In genomic region chr4:112881842-112882241, GRCh38 we compare ENCODE assay signal across 15 cellular contexts.
DNase-seq lines count a peak whose midpoint lies in the region; ATAC-seq and TF ChIP-seq lines count a peak whose summit lies in the region.
"Had no signal": no experiment of that assay in that cellular context is flagged by ENCODE, and none has a peak within 500 bp of the region (broad histone marks: within the 10 kb centered on the region; RNA-seq: fewer than 3 reads in every experiment).

No MANE protein-coding gene starts in this region.

- no peak overlapping the region for H2BK5ac ChIP-seq in mesenchymal stem cell (ENCODE audit: low read depth, low read length, poor library complexity, severe bottlenecking)

- no peaks in the 10 kb centered on the region for H3K36me3 ChIP-seq in HUES48 (ENCODE audit: control insufficient read depth, insufficient read depth, low read length)
- no peaks in the 10 kb centered on the region for H3K36me3 ChIP-seq in mesenchymal stem cell (ENCODE audit: control insufficient read depth in 1 of 2, insufficient read depth in 2 of 2, low read depth in 1 of 2, low read length in 2 of 2)
- no peaks in the 10 kb centered on the region for H3K36me3 ChIP-seq in smooth muscle cell (ENCODE audit: low read depth)
- H3K36me3 ChIP-seq: esophagus muscularis mucosa had no signal

- no peak overlapping the region for H4K91ac ChIP-seq in mesenchymal stem cell (ENCODE audit: low read length)

- DNase-seq in WTC11 (ENCODE audit: low spot score) (peak; percentile 21), mesenchymal stem cell (no peak), smooth muscle cell (lab: John Stamatoyannopoulos, UW; ENCODE audit: unreplicated experiment) (no peak), activated gamma-delta T cell treated with Interleukin-2 at 50 U/mL for 16 hours (no peak)
- no peak for DNase-seq in natural killer cell treated with Interleukin-12 subunit alpha and Interleukin-12 subunit beta and Interleukin-15 and Interleukin-18, amount 100 ng/mL, for 72 hours (ENCODE audit: low spot score)
- no peak for DNase-seq in activated T-cell treated with anti-CD3 and anti-CD28 coated beads, Interleukin-2, amount 50 U/mL, for 4 hours
- DNase-seq: activated CD8-positive, alpha-beta memory T cell treated with anti-CD3 and anti-CD28 coated beads, Interleukin-2, amount 50 U/mL, for 4 hours; activated naive CD8-positive, alpha-beta T cell treated with anti-CD3 and anti-CD28 coated beads, Interleukin-2, amount 50 U/mL, for 24 hours; SK-N-SH; stimulated activated naive CD8-positive, alpha-beta T cell treated with anti-CD3 and anti-CD28 coated beads, Interleukin-15, Interleukin-2, amounts not matched to agents 100 U/mL and 50 U/mL, for 24 hours had no signal

- no peaks in the 10 kb centered on the region for H3K27me3 Mint-ChIP-seq in WTC11 (ENCODE audit: low read depth)
- H3K27me3 Mint-ChIP-seq in natural killer cell treated with Interleukin-12 subunit alpha and Interleukin-12 subunit beta and Interleukin-15 and Interleukin-18, amount 100 ng/mL, for 72 hours = peaks cover 0 to 5% of the 10 kb centered on the region in 2 donors
- H3K27me3 Mint-ChIP-seq in activated T-cell treated with anti-CD3 and anti-CD28 coated beads, Interleukin-2, amount 50 U/mL, for 4 hours (ENCODE audit: low read depth) = peaks cover 12% of the 10 kb centered on the region

- no peak overlapping the region for H3K14ac ChIP-seq in mesenchymal stem cell (ENCODE audit: low read length in 2 of 2)

- POLR2A ChIA-PET in WTC11 (lab: Charles Lee) = no interaction called here

- H3K9me3 Mint-ChIP-seq in WTC11 = no peaks in the 10 kb centered on the region
- H3K9me3 Mint-ChIP-seq in natural killer cell treated with Interleukin-12 subunit alpha and Interleukin-12 subunit beta and Interleukin-15 and Interleukin-18, amount 100 ng/mL, for 72 hours = peaks cover 3% of the 10 kb centered on the region
- H3K9me3 Mint-ChIP-seq in activated T-cell treated with anti-CD3 and anti-CD28 coated beads, Interleukin-2, amount 50 U/mL, for 4 hours = no peaks in the 10 kb centered on the region
- H3K9me3 Mint-ChIP-seq: activated naive CD8-positive, alpha-beta T cell treated with anti-CD3 and anti-CD28 coated beads, Interleukin-2, amount 50 U/mL, for 24 hours had no signal

- no peaks in the 10 kb centered on the region for H3K9me3 ChIP-seq in HUES48 (ENCODE audit: control insufficient read depth, insufficient read depth, low read length)
- H3K9me3 ChIP-seq in mesenchymal stem cell (ENCODE audit: control insufficient read depth, low read length) = no peaks in the 10 kb centered on the region
- no peaks in the 10 kb centered on the region for H3K9me3 ChIP-seq in smooth muscle cell (replicated peaks; ENCODE audit: low read depth)
- H3K9me3 ChIP-seq: esophagus muscularis mucosa, SK-N-SH had no signal

- H3K23ac ChIP-seq in mesenchymal stem cell (ENCODE audit: low read length in 2 of 2) = no peak overlapping the region

- H2BK15ac ChIP-seq in mesenchymal stem cell (ENCODE audit: low read depth, poor library complexity, severe bottlenecking) = no peak overlapping the region

- no peaks in the 10 kb centered on the region for H3K79me2 ChIP-seq in smooth muscle cell (ENCODE audit: low read depth)

- no peaks in the 10 kb centered on the region for H3K27me3 ChIP-seq in HUES48 (ENCODE audit: control insufficient read depth, insufficient read depth, low read length)
- H3K27me3 ChIP-seq in mesenchymal stem cell (ENCODE audit: control insufficient read depth in 1 of 2, insufficient read depth in 1 of 2, low read length in 2 of 2) = no peaks in the 10 kb centered on the region
- no peaks in the 10 kb centered on the region for H3K27me3 ChIP-seq in smooth muscle cell (ENCODE audit: low read depth)
- H3K27me3 ChIP-seq: esophagus muscularis mucosa had no signal

- no peak overlapping the region for H3K4me3 Mint-ChIP-seq in WTC11
- H3K4me3 Mint-ChIP-seq in natural killer cell treated with Interleukin-12 subunit alpha and Interleukin-12 subunit beta and Interleukin-15 and Interleukin-18, amount 100 ng/mL, for 72 hours = no peak overlapping the region
- H3K4me3 Mint-ChIP-seq in activated T-cell treated with anti-CD3 and anti-CD28 coated beads, Interleukin-2, amount 50 U/mL, for 4 hours = no peak overlapping the region
- H3K4me3 Mint-ChIP-seq: activated naive CD8-positive, alpha-beta T cell treated with anti-CD3 and anti-CD28 coated beads, Interleukin-2, amount 50 U/mL, for 24 hours had no signal

- H3K36me3 Mint-ChIP-seq in WTC11 = no peaks in the 10 kb centered on the region
- no peaks in the 10 kb centered on the region for H3K36me3 Mint-ChIP-seq in natural killer cell treated with Interleukin-12 subunit alpha and Interleukin-12 subunit beta and Interleukin-15 and Interleukin-18, amount 100 ng/mL, for 72 hours
- no peaks in the 10 kb centered on the region for H3K36me3 Mint-ChIP-seq in activated T-cell treated with anti-CD3 and anti-CD28 coated beads, Interleukin-2, amount 50 U/mL, for 4 hours (ENCODE audit: insufficient read depth)

- no peaks in the 10 kb centered on the region for H3K4me1 ChIP-seq in HUES48 (ENCODE audit: control insufficient read depth, insufficient read depth, low read length)
- H3K4me1 ChIP-seq in mesenchymal stem cell (ENCODE audit: control insufficient read depth, insufficient read depth, low read depth, low read length) = no peaks in the 10 kb centered on the region
- H3K4me1 ChIP-seq in smooth muscle cell (ENCODE audit: low read depth) = peaks cover 30% of the 10 kb centered on the region

- H4K8ac ChIP-seq in mesenchymal stem cell (ENCODE audit: low read length) = no peak overlapping the region

- CTCF ChIA-PET in WTC11 (lab: Charles Lee) = interaction anchor here (1.1 to 1.7 kb wide), 2 partner anchors 56 to 117 kb away, joined by 5 to 6 read pairs; no protein-coding TSS in a partner anchor

- no peak overlapping the region for H2AFZ ChIP-seq in mesenchymal stem cell (ENCODE audit: low read depth, low read length)
- peak overlapping the region; percentile 77 for H2AFZ ChIP-seq in smooth muscle cell (ENCODE audit: low read depth)

- no peak for TF ChIP-seq CTCF in WTC11 (IDR thresholded peaks at IDR 0.05)
- TF ChIP-seq CTCF in smooth muscle cell (IDR thresholded peaks at IDR 0.05; ENCODE audit: borderline replicate concordance, insufficient read depth, poor library complexity, severe bottlenecking) = no peak

- H3K27ac ChIP-seq in HUES48 (ENCODE audit: low read depth, low read length) = peak overlapping the region; percentile 11
- H3K27ac ChIP-seq in mesenchymal stem cell (ENCODE audit: low read length, poor library complexity, severe bottlenecking) = no peak overlapping the region
- no peak overlapping the region for H3K27ac ChIP-seq in smooth muscle cell (ENCODE audit: low read depth)
- H3K27ac ChIP-seq: C4-2B, esophagus muscularis mucosa, VCaP had no signal

- H3K27ac Mint-ChIP-seq in WTC11 = peak overlapping the region; percentile 89
- H3K27ac Mint-ChIP-seq in natural killer cell treated with Interleukin-12 subunit alpha and Interleukin-12 subunit beta and Interleukin-15 and Interleukin-18, amount 100 ng/mL, for 72 hours = no peak overlapping the region
- H3K27ac Mint-ChIP-seq: activated naive CD8-positive, alpha-beta T cell treated with anti-CD3 and anti-CD28 coated beads, Interleukin-2, amount 50 U/mL, for 24 hours had no signal

- H3K4me3 ChIP-seq in HUES48 (ENCODE audit: low read depth, low read length) (no peak overlapping the region), mesenchymal stem cell (ENCODE audit: insufficient read depth in 1 of 2, low read depth in 1 of 2, low read length in 2 of 2) (peak overlapping the region in 1 of 2 experiments; percentile 35), smooth muscle cell (no peak overlapping the region)

- H2AK5ac ChIP-seq in mesenchymal stem cell (ENCODE audit: low read length, severe bottlenecking) = no peak overlapping the region

- H3K4me2 ChIP-seq in mesenchymal stem cell (ENCODE audit: low read length, poor library complexity, severe bottlenecking) (no peak overlapping the region), smooth muscle cell (peak overlapping the region; percentile 77)
- H3K4me2 ChIP-seq: SK-N-SH had no signal

- no peak overlapping the region for H3K9ac ChIP-seq in HUES48 (ENCODE audit: low read depth, low read length)
- H3K9ac ChIP-seq in mesenchymal stem cell (ENCODE audit: low read length) = peak overlapping the region; percentile 56
- H3K9ac ChIP-seq in smooth muscle cell (ENCODE audit: low read depth) = no peak overlapping the region
- H3K9ac ChIP-seq: SK-N-SH had no signal

- peaks cover 3% of the 10 kb centered on the region for H3F3A ChIP-seq in smooth muscle cell (ENCODE audit: low read depth)

- 95% methylated on average over 9 of the region's 12 CpGs for WGBS in mesenchymal stem cell
- WGBS in smooth muscle cell (ENCODE audit: low lambda C conversion rate) = 52% methylated on average over 12 of the region's 12 CpGs

- peaks cover 1% of the 10 kb centered on the region for H3K79me1 ChIP-seq in mesenchymal stem cell (replicated peaks; ENCODE audit: low read length, poor library complexity, severe bottlenecking)

- H4K20me1 ChIP-seq in smooth muscle cell (ENCODE audit: low read depth) = no peaks in the 10 kb centered on the region

- H2BK120ac ChIP-seq in mesenchymal stem cell (ENCODE audit: low read depth, low read length) = no peak overlapping the region

- H2BK12ac ChIP-seq in mesenchymal stem cell (ENCODE audit: low read length in 2 of 2) = no peak overlapping the region

- peaks cover 36% of the 10 kb centered on the region for H3K4me1 Mint-ChIP-seq in WTC11
- no peaks in the 10 kb centered on the region for H3K4me1 Mint-ChIP-seq in natural killer cell treated with Interleukin-12 subunit alpha and Interleukin-12 subunit beta and Interleukin-15 and Interleukin-18, amount 100 ng/mL, for 72 hours (ENCODE audit: low read depth in 2 of 2)
- H3K4me1 Mint-ChIP-seq in activated T-cell treated with anti-CD3 and anti-CD28 coated beads, Interleukin-2, amount 50 U/mL, for 4 hours (ENCODE audit: low read depth) = no peaks in the 10 kb centered on the region
- H3K4me1 Mint-ChIP-seq: activated naive CD8-positive, alpha-beta T cell treated with anti-CD3 and anti-CD28 coated beads, Interleukin-2, amount 50 U/mL, for 24 hours had no signal

- ATAC-seq in WTC11 (peak; percentile 69), GM18909 (IDR thresholded peaks at IDR 0.05; ENCODE audit: poor library complexity, unreplicated experiment) (no peak)
- no peak for ATAC-seq in natural killer cell treated with Interleukin-12 subunit alpha and Interleukin-12 subunit beta and Interleukin-15 and Interleukin-18, amount 100 ng/mL, for 72 hours
- ATAC-seq in activated T-cell treated with anti-CD3 and anti-CD28 coated beads, Interleukin-2, amount 50 U/mL, for 4 hours = no peak
- ATAC-seq: activated naive CD8-positive, alpha-beta T cell treated with anti-CD3 and anti-CD28 coated beads, Interleukin-2, amount 50 U/mL, for 24 hours; stimulated activated naive CD8-positive, alpha-beta T cell treated with anti-CD3 and anti-CD28 coated beads, Interleukin-15, Interleukin-2, amounts not matched to agents 100 U/mL and 50 U/mL, for 24 hours had no signal

- H3K18ac ChIP-seq in mesenchymal stem cell (ENCODE audit: low read depth in 1 of 2, low read length in 2 of 2) = no peak overlapping the region

- no peak overlapping the region for H3K4ac ChIP-seq in mesenchymal stem cell (ENCODE audit: low read depth in 1 of 2, low read length in 2 of 2)
